In the genomic region with DNA sequence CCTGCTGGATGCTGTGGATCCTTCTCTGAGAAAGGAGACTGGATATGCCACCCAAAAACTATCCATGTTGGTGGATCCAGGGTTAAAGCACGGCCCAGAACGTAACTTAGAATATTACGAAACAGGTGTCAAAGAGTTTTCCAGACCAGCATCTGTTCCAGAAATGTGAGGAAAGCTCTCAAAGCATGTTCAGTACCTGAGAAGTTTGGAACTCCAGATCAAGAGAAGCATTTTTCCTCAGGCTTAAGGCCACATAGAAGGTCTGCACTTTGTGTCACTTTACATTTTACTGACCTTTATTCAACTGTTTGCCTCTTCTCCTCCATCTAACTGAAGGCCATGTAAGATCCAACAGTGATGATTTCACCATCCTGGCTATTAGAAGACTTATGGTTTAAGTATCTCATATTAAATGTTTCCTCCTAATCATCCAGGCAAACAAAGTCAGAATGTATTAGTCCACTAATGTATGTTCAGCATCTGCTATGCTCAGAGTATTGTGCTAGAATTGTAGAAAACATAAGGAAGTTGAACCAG, we compare ENCODE assay signal across 22 cellular contexts.
"Had no signal": no experiment of that assay in that cellular context is flagged by ENCODE, and none has a peak within 500 bp of the region (broad histone marks: within the 10 kb centered on the region; RNA-seq: fewer than 3 reads in every experiment).

No MANE protein-coding gene starts in this region.

- H2AFZ ChIP-seq: hepatocyte had no signal

- H3K4me2 ChIP-seq: hepatocyte had no signal

- H3K4me3 ChIP-seq: coronary artery, dorsolateral prefrontal cortex, esophagus muscularis mucosa, gastroesophageal sphincter, heart left ventricle, hepatocyte, left lung, lower lobe of right lung, mucosa of descending colon had no signal

- DNase-seq: dermis blood vessel endothelial cell; dorsolateral prefrontal cortex; effector CD4-positive, alpha-beta T cell; effector memory CD4-positive, alpha-beta T cell; foreskin keratinocyte; heart left ventricle; left cardiac atrium; left lung; left ventricle myocardium superior; lower lobe of right lung; mesenchymal stem cell; mucosa of descending colon; naive B cell had no signal

- FAIRE-seq: colon, endothelial cell of umbilical vein, frontal cortex, islet of Langerhans, keratinocyte had no signal

- H3K36me3 ChIP-seq: esophagus muscularis mucosa, gastroesophageal sphincter, heart left ventricle, left lung, lower lobe of right lung had no signal

- H3K27ac ChIP-seq: coronary artery, dorsolateral prefrontal cortex, esophagus muscularis mucosa, foreskin keratinocyte, gastroesophageal sphincter, heart left ventricle, hepatocyte, left lung, lower lobe of right lung had no signal

- ATAC-seq: foreskin keratinocyte, gastroesophageal sphincter, heart left ventricle, left cardiac atrium, left lung, left ventricle myocardium superior, lower lobe of right lung, mucosa of descending colon had no signal

- H3K27me3 ChIP-seq: dorsolateral prefrontal cortex, esophagus muscularis mucosa, foreskin keratinocyte, gastroesophageal sphincter, heart left ventricle, hepatocyte, left lung had no signal

- H3K79me2 ChIP-seq: hepatocyte had no signal

- H3K4me1 ChIP-seq: esophagus muscularis mucosa, foreskin keratinocyte, gastroesophageal sphincter, heart left ventricle, left lung, lower lobe of right lung had no signal

- H3K9me3 ChIP-seq: esophagus muscularis mucosa, gastroesophageal sphincter, heart left ventricle, left lung, lower lobe of right lung, mucosa of descending colon had no signal
